8 cellular contexts compared by ENCODE assay signal in the genomic region with DNA sequence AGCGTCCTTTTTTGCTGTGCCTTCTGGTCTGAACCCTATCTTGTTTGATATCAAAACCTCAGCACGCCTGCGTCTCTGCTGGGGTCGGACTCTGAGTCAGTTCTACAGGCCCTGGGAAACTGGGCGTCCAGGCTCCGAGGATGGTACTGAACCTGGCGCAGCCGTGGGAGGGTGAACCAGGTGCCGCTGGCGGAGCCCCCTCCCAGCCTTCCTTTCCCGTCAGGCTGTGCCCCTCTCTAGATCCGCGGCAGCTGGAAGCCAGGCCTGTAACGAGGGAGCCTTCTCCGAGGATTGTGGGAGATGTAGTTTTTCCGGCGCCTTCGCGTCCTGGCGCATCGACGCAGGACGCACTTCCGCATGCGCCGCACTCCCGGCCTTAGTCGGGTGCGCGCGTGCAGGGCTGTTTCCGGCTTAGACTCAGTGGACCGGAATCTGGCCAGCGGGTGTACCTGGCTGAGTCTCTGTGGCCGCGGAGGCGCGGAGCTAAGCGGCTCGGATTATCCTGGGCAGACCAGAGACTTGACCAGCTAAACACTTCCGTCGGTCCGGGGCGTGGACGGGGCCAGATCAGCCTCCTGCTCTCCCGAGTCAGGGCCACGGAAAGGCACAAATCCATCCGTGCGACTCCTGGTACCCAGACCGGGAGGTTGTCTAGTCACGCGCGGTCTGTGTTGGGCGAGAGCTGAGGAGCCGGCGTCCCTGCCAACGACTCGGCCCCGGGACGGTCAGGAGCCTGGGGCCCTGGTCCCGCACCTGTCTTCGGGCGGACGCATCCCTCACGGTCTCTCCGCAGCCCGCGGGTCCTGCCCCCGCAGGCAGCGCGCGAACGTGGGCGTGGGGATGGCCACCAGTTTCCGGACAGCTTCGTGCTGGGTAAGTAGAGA. TPM values are rescaled to one million over a fixed set of nuclear protein-coding genes. Genes with fewer than 3 reads are reported as not detected.
DNase-seq lines count a peak whose midpoint lies in the region; ATAC-seq and TF ChIP-seq lines count a peak whose summit lies in the region.

A gene with protein sequence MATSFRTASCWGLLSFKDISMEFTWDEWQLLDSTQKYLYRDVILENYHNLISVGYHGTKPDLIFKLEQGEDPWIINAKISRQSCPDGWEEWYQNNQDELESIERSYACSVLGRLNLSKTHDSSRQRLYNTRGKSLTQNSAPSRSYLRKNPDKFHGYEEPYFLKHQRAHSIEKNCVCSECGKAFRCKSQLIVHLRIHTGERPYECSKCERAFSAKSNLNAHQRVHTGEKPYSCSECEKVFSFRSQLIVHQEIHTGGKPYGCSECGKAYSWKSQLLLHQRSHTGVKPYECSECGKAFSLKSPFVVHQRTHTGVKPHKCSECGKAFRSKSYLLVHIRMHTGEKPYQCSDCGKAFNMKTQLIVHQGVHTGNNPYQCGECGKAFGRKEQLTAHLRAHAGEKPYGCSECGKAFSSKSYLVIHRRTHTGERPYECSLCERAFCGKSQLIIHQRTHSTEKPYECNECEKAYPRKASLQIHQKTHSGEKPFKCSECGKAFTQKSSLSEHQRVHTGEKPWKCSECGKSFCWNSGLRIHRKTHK (plus strand): TSS at position 367 of the 884 bp plus-strand sequence. CDS start 474 bp downstream, at position 841.

- intact Hi-C loops in PC-9 (cut with micrococcal nuclease; ENCODE audit: unreplicated experiment): loop anchor here (1.0 to 2.0 kb wide), 6 partner anchors 30 to 195 kb away; partner anchors contain the start of genes CHFR, ZNF140, ZNF268 and ZNF605

- H3K9ac ChIP-seq in mucosa of rectum (ENCODE audit: low read depth in 1 of 2, low read length in 2 of 2): peak within 1 kb of the TSS; percentile 83 to 85

- peak; percentile 93 for DNase-seq in DMS153 (lab: John Stamatoyannopoulos, UW)
- peak; percentile 91 for DNase-seq in Jurkat, Clone E6-1 (ENCODE audit: low read depth, low spot score)
- DNase-seq in PC-9: peak; percentile 81 to 83
- peak; percentile 84 for DNase-seq in activated T-cell treated with anti-CD3 and anti-CD28 coated beads, Interleukin-2, amount 50 U/mL, for 1 hour
- DNase-seq in erythroblast (lab: John Stamatoyannopoulos, UW): peak; percentile 91 to 93
- DNase-seq in stimulated activated CD8-positive, alpha-beta memory T cell treated with anti-CD3 and anti-CD28 coated beads, Interleukin-4, amount 100 ng/mL, for 48 hours: peak; percentile 88

- H3K27ac ChIP-seq in PC-9 (no peak within 1 kb of the TSS), mucosa of rectum (ENCODE audit: low read depth in 2 of 2, low read length in 2 of 2) (peak within 1 kb of the TSS; percentile 80 to 83)

- CTCF ChIA-PET in PC-9 (lab: Charles Lee): interaction anchor here (0.7 kb wide), 2 partner anchors 30 to 195 kb away, joined by 3 to 10 read pairs; partner anchors contain the start of gene ZNF605

- no peaks in the 10 kb centered on the region for H3F3A ChIP-seq in PC-9 (ENCODE audit: insufficient read depth, low read depth)

- peak; percentile 80 for TF ChIP-seq POLR2A in erythroblast (IDR thresholded peaks at IDR 0.05; ENCODE audit: low read length)

- H3K9me2 ChIP-seq in PC-9 (ENCODE audit: insufficient read depth): no peaks in the 10 kb centered on the region

- BruUV-seq in PC-9 (replicated peaks; lab: Mats Ljungman, UMichigan): TSS peak; percentile 51

- peaks cover 17% of the 10 kb centered on the region for H3K36me3 ChIP-seq in PC-9 (ENCODE audit: low read depth)
- H3K36me3 ChIP-seq in mucosa of rectum (ENCODE audit: control insufficient read depth in 2 of 2, insufficient read depth in 2 of 2, low read length in 2 of 2): peaks cover 0 to 4% of the 10 kb centered on the region in 2 donors

- H3K9me3 ChIP-seq in PC-9 (ENCODE audit: insufficient read depth, low read depth) (peaks cover 21% of the 10 kb centered on the region), mucosa of rectum (ENCODE audit: control insufficient read depth in 2 of 2, low read length in 2 of 2) (peaks cover 0 to 6% of the 10 kb centered on the region in 2 donors)

- H3K79me2 ChIP-seq in PC-9 (ENCODE audit: low read depth): peaks cover 43% of the 10 kb centered on the region

- H3K4me1 ChIP-seq in PC-9 (replicated peaks; ENCODE audit: insufficient read depth) (peaks cover 12% of the 10 kb centered on the region), mucosa of rectum (ENCODE audit: control insufficient read depth in 2 of 2, insufficient read depth in 2 of 2, low read length in 2 of 2) (peaks cover 4 to 12% of the 10 kb centered on the region in 2 donors)

- H4K20me1 ChIP-seq in PC-9 (ENCODE audit: insufficient read depth): no peaks in the 10 kb centered on the region

- peak within 1 kb of the TSS; percentile 88 for H3K4me2 ChIP-seq in PC-9

- no peaks in the 10 kb centered on the region for H3K27me3 ChIP-seq in PC-9 (ENCODE audit: insufficient read depth, low read depth)
- H3K27me3 ChIP-seq in mucosa of rectum (ENCODE audit: control insufficient read depth in 2 of 2, insufficient read depth in 2 of 2, low read length in 2 of 2): no peaks in the 10 kb centered on the region

- peak; percentile 97 for ATAC-seq in GM21619 (IDR thresholded peaks at IDR 0.05; ENCODE audit: unreplicated experiment)

- TF ChIP-seq CTCF in PC-9 (conservative IDR thresholded peaks at IDR 0.05): no peak

- H3K4me3 ChIP-seq in Jurkat, Clone E6-1 (ENCODE audit: low read length): peak within 1 kb of the TSS; percentile 95
- H3K4me3 ChIP-seq in PC-9: peak within 1 kb of the TSS; percentile 90
- H3K4me3 ChIP-seq in mucosa of rectum (ENCODE audit: low read length in 2 of 2): peak within 1 kb of the TSS; percentile 97 to 100

- H2AFZ ChIP-seq in PC-9: peak within 1 kb of the TSS; percentile 99

- POLR2A ChIA-PET in PC-9 (lab: Charles Lee; ENCODE audit: unreplicated experiment): interaction anchor here (0.7 kb wide), 2 partner anchors 29 to 94 kb away, joined by 3 to 5 read pairs; no protein-coding TSS in a partner anchor

RNA-seq across cellular contexts. Expression of the gene that starts here (rescaled TPM):
- polyA plus RNA-seq in Jurkat, Clone E6-1 (2012; ENCODE audit: insufficient read depth, insufficient read length): 4.1 TPM
- total RNA-seq in PC-9 (2021): 13.2 and 20.6 TPM in 2 replicates
